ENCODE assay signal across 1 cellular context in the genomic region with DNA sequence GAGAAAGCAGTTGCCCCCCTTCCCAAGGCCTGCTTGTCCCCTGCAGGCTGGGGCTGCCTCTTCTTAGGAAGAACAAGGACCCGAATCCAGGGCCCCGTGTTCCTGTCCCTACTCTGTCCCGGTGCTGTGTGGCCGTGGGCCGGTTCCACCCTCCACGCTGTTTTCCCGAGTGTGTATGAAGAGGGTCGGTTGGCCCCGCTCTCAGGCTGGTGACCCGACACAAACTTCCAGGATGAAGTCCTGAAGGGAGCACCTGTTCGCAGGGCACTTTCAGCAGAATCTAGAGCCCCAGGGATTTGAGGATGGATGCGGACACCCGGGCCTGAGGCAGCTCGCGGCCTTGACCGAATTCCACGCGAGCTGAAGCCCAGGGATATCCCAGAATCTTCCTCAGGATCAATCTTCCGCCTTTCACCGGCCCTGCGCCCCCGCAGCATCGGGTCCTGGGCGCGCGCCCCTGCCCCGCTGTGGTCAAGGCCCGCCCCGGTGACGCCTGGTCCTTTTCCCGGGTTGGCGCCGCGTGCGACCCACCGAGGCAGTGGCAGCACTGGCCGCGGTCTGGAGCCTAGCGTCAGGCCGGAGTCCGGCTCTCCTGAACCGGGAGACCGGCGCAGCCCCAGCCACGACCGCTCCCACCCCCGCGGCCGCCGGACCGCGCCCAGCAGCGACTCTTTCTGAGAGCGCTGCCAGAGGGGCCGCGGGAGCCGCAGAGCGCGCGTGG.
TF ChIP-seq lines count a peak whose summit lies in the region.

No MANE protein-coding gene starts in this region.

TF ChIP-seq in IMR-90, 13 proteins besides CTCF, POLR2A, EP300 and RAD21:
- TF ChIP-seq CHD1 (IDR thresholded peaks at IDR 0.05; ENCODE audit: low read depth, low read length): no peak
- no peak for TF ChIP-seq SMC3 (IDR thresholded peaks at IDR 0.05; ENCODE audit: low read depth, low read length)
- TF ChIP-seq MAFK (IDR thresholded peaks at IDR 0.05; ENCODE audit: low read depth, low read length): no peak
- no peak for TF ChIP-seq RFX5 (IDR thresholded peaks at IDR 0.05; ENCODE audit: low read depth, low read length)
- TF ChIP-seq, protein P1, sequence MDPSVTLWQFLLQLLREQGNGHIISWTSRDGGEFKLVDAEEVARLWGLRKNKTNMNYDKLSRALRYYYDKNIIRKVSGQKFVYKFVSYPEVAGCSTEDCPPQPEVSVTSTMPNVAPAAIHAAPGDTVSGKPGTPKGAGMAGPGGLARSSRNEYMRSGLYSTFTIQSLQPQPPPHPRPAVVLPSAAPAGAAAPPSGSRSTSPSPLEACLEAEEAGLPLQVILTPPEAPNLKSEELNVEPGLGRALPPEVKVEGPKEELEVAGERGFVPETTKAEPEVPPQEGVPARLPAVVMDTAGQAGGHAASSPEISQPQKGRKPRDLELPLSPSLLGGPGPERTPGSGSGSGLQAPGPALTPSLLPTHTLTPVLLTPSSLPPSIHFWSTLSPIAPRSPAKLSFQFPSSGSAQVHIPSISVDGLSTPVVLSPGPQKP (IDR thresholded peaks at IDR 0.05; ENCODE audit: borderline replicate concordance, low read depth, low read length): no peak
- no peak for TF ChIP-seq CEBPB (IDR thresholded peaks at IDR 0.05; ENCODE audit: low read depth, low read length)
- no peak for TF ChIP-seq RCOR1 (IDR thresholded peaks at IDR 0.05; ENCODE audit: insufficient replicate concordance, low read length)
- TF ChIP-seq, protein P2, sequence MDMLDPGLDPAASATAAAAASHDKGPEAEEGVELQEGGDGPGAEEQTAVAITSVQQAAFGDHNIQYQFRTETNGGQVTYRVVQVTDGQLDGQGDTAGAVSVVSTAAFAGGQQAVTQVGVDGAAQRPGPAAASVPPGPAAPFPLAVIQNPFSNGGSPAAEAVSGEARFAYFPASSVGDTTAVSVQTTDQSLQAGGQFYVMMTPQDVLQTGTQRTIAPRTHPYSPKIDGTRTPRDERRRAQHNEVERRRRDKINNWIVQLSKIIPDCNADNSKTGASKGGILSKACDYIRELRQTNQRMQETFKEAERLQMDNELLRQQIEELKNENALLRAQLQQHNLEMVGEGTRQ (IDR thresholded peaks at IDR 0.05; ENCODE audit: low read depth, low read length): no peak
